8 cellular contexts compared by ENCODE assay signal in genomic region chr12:120670237-120670636, GRCh38. TPM values are rescaled to one million over a fixed set of nuclear protein-coding genes. Genes with fewer than 3 reads are reported as not detected.
DNase-seq lines count a peak whose midpoint lies in the region; ATAC-seq and TF ChIP-seq lines count a peak whose summit lies in the region.
"Not testable (repeated sequence)": the region's sequence is repeated elsewhere in the genome, so short reads cannot be mapped to it uniquely, and the experiment has no call there.
"Had no signal": no experiment of that assay in that cellular context is flagged by ENCODE, and none has a peak within 500 bp of the region (broad histone marks: within the 10 kb centered on the region; RNA-seq: fewer than 3 reads in every experiment).

No MANE protein-coding gene starts in this region.

- not testable (repeated sequence) for H3K4me3 Mint-ChIP-seq in H9, neural crest cell
- H3K4me3 Mint-ChIP-seq in activated B cell treated with CpG ODN at 0.5 μM for 24 hours = peak overlapping the region; percentile 74

- H3K4me1 Mint-ChIP-seq in H9 (peaks cover 34% of the 10 kb centered on the region in 2 experiments), activated B cell treated with CpG ODN at 0.5 μM for 24 hours (peaks cover 86% of the 10 kb centered on the region), neural crest cell (peaks cover 25% of the 10 kb centered on the region)

- not testable (repeated sequence) for H3T11ph ChIP-seq in H9 (ENCODE audit: low read length)

- H3K79me2 ChIP-seq in H9 (ENCODE audit: insufficient read depth, low read length); OCI-LY3 (ENCODE audit: low read length): not testable (repeated sequence)

- not testable (repeated sequence) for H3K9me3 Mint-ChIP-seq in H9, activated B cell treated with CpG ODN at 0.5 μM for 24 hours, neural crest cell

- H3K4me2 ChIP-seq in BLaER1 treated with 17β-estradiol and CSF1 and Interleukin-3, amounts not matched to agents 10 nM and 100 nM = peak overlapping the region; percentile 66 to 95 (median 80); a peak in 20 of 22 replicates
- not testable (repeated sequence) for H3K4me2 ChIP-seq in H9 (ENCODE audit: insufficient read depth, insufficient read length, low read length)
- peak overlapping the region; percentile 100 for H3K4me2 ChIP-seq in OCI-LY3 (ENCODE audit: low read length)

- TF ChIP-seq POLR2A in thyroid gland (IDR thresholded peaks at IDR 0.05) = not testable (repeated sequence)

- H2BK15ac ChIP-seq in H9 (ENCODE audit: low read depth, low read length) = not testable (repeated sequence)

- CTCF ChIA-PET in activated B cell treated with CpG ODN at 0.5 μM for 24 hours (lab: Charles Lee) = interaction anchor here (1.3 to 4.0 kb wide), 3 partner anchors 14 to 22 kb away, joined by 3 to 32 read pairs (median 6); partner anchors contain the start of gene MLEC

- not testable (repeated sequence) for H3K36me3 Mint-ChIP-seq in H9 (ENCODE audit: insufficient read depth in 1 of 3, low read depth in 3 of 3); activated B cell treated with CpG ODN at 0.5 μM for 24 hours (ENCODE audit: low read depth); neural crest cell (ENCODE audit: low read depth)

- not testable (repeated sequence) for H2BK5ac ChIP-seq in H9 (ENCODE audit: insufficient read length, low read length)

- POLR2A ChIA-PET in activated B cell treated with CpG ODN at 0.5 μM for 24 hours (lab: Charles Lee) = interaction anchor here (0.6 to 5.2 kb wide), 6 partner anchors 8 to 891 kb away, joined by 5 to 60 read pairs (median 14); partner anchors contain the start of gene MLEC

- H2AK5ac ChIP-seq in H9 (ENCODE audit: insufficient read length, low read length) = not testable (repeated sequence)

- not testable (repeated sequence) for H3K79me1 ChIP-seq in H9 (ENCODE audit: insufficient read depth, low read depth, low read length, poor library complexity, severe bottlenecking)

- not testable (repeated sequence) for ATAC-seq in activated B cell treated with CpG ODN at 0.5 μM for 24 hours (ENCODE audit: low read depth)
- ATAC-seq in esophagus mucosa = peak; percentile 37

- not testable (repeated sequence) for H3K9me3 ChIP-seq in BLaER1 treated with 17β-estradiol and CSF1 and Interleukin-3, amounts not matched to agents 10 nM and 100 nM (replicated peaks in 1 of 11); H9 (ENCODE audit: control insufficient read depth, low read depth, low read length); OCI-LY3 (ENCODE audit: insufficient read depth, low read length); thyroid gland

- not testable (repeated sequence) for H2BK12ac ChIP-seq in H9 (ENCODE audit: insufficient read length, low read depth, low read length)

- not testable (repeated sequence) for H3K27me3 Mint-ChIP-seq in H9 (ENCODE audit: low read depth); activated B cell treated with CpG ODN at 0.5 μM for 24 hours; neural crest cell (ENCODE audit: low read depth)

- intact Hi-C loops in activated B cell treated with CpG ODN at 0.5 μM for 24 hours (cut with micrococcal nuclease); thyroid gland (cut with DNase I): not testable (repeated sequence)

- not testable (repeated sequence) for H3K23ac ChIP-seq in H9 (ENCODE audit: insufficient read length, low read depth, low read length)

- no CpG with 5 or more reads among the region's 6 CpGs for WGBS in H9 (ENCODE audit: extremely low coverage, insufficient read length, low lambda C conversion rate)
- WGBS in thyroid gland, 2 donors = 97 to 99% methylated on average over 6 of the region's 6 CpGs

- not testable (repeated sequence) for H4K8ac ChIP-seq in H9 (replicated peaks; ENCODE audit: insufficient read length, low read depth, low read length)

- not testable (repeated sequence) for H2BK120ac ChIP-seq in H9 (ENCODE audit: low read depth, low read length, poor library complexity, severe bottlenecking)

- H3K23me2 ChIP-seq in H9 (ENCODE audit: insufficient read length, low read depth, low read length, poor library complexity, severe bottlenecking) = not testable (repeated sequence)

- H3K27me3 ChIP-seq in BLaER1 treated with 17β-estradiol and CSF1 and Interleukin-3, amounts not matched to agents 10 nM and 100 nM; H9 (ENCODE audit: insufficient read depth, low read length); OCI-LY3 (ENCODE audit: low read depth, low read length); thyroid gland: not testable (repeated sequence)

- not testable (repeated sequence) for H3K18ac ChIP-seq in H9 (ENCODE audit: insufficient read length, low read depth, low read length)

- peak overlapping the region in 10 of 11 experiments; percentile 14 to 98 (median 90); a peak in 19 of 22 replicates for H3K27ac ChIP-seq in BLaER1 treated with 17β-estradiol and CSF1 and Interleukin-3, amounts not matched to agents 10 nM and 100 nM
- H3K27ac ChIP-seq in H9 (ENCODE audit: insufficient read length, low read depth, low read length) = not testable (repeated sequence)
- H3K27ac ChIP-seq in OCI-LY3 (ENCODE audit: low read length) (peak overlapping the region; percentile 75), thyroid gland (peak overlapping the region in 2 of 3 donors; percentile 72 to 76)

- H3K27ac Mint-ChIP-seq in H9 (peak overlapping the region in 2 of 3 experiments; percentile 44 to 52; a peak in 1 of 7 replicates), activated B cell treated with CpG ODN at 0.5 μM for 24 hours (peak overlapping the region; percentile 89), neural crest cell (ENCODE audit: unreplicated experiment) (peak overlapping the region; percentile 50)

- peaks cover 40 to 97% (median 86%) of the 10 kb centered on the region in 10 experiments for H3K4me1 ChIP-seq in BLaER1 treated with 17β-estradiol and CSF1 and Interleukin-3, amounts not matched to agents 10 nM and 100 nM
- H3K4me1 ChIP-seq in H9 (ENCODE audit: insufficient read depth, low read length) = not testable (repeated sequence)
- H3K4me1 ChIP-seq in OCI-LY3 (ENCODE audit: low read length) (peaks cover 63% of the 10 kb centered on the region), thyroid gland (peaks cover 6 to 14% of the 10 kb centered on the region in 2 donors)

- H3K9ac ChIP-seq in BLaER1 treated with 17β-estradiol and CSF1 and Interleukin-3, amounts not matched to agents 10 nM and 100 nM = peak overlapping the region in 10 of 11 experiments; percentile 28 to 86 (median 78); a peak in 19 of 22 replicates
- H3K9ac ChIP-seq in H9 (ENCODE audit: extremely low read depth, insufficient read length, low read length) = not testable (repeated sequence)
- H3K9ac ChIP-seq in OCI-LY3 (ENCODE audit: low read length) = peak overlapping the region; percentile 73; the same call in 1 of the 2 replicates

- not testable (repeated sequence) for H3K4ac ChIP-seq in H9 (ENCODE audit: low read depth, low read length)

- TF ChIP-seq CTCF in H9 (conservative IDR thresholded peaks at IDR 0.05); OCI-LY3 (IDR thresholded peaks at IDR 0.05; ENCODE audit: low read depth, low read length); activated B cell treated with CpG ODN at 0.5 μM for 24 hours (IDR thresholded peaks at IDR 0.05); neural crest cell (conservative IDR thresholded peaks at IDR 0.05); thyroid gland (IDR thresholded peaks at IDR 0.05): not testable (repeated sequence)

- not testable (repeated sequence) for H4K20me1 ChIP-seq in BLaER1 treated with 17β-estradiol and CSF1 and Interleukin-3, amounts not matched to agents 10 nM and 100 nM; H9 (ENCODE audit: control insufficient read depth, insufficient read depth, insufficient read length); OCI-LY3 (ENCODE audit: insufficient read depth, low read length)

- not testable (repeated sequence) for H3K14ac ChIP-seq in H9 (ENCODE audit: insufficient read depth, low read length)

- not testable (repeated sequence) for DNase-seq in H9; activated B cell treated with CpG ODN at 0.5 μM for 24 hours; neural crest cell (ENCODE audit: low read depth, low spot score); thyroid gland

- H2AFZ ChIP-seq in H9 (ENCODE audit: low read length); OCI-LY3 (ENCODE audit: low read depth, low read length): not testable (repeated sequence)

- H4K5ac ChIP-seq in H9 (ENCODE audit: insufficient read length, low read depth, low read length) = not testable (repeated sequence)

- H3K36me3 ChIP-seq in BLaER1 treated with 17β-estradiol and CSF1 and Interleukin-3, amounts not matched to agents 10 nM and 100 nM; OCI-LY3 (replicated peaks; ENCODE audit: low read depth, low read length); thyroid gland: not testable (repeated sequence)

- not testable (repeated sequence) for H4K91ac ChIP-seq in H9 (ENCODE audit: insufficient read length, low read depth, low read length)

- H3K56ac ChIP-seq in H9 (ENCODE audit: insufficient read length, low read depth, low read length) = not testable (repeated sequence)

- peak overlapping the region in 4 of 10 experiments; percentile 4 to 43 (median 34); a peak in 2 of 20 replicates for H3K4me3 ChIP-seq in BLaER1 treated with 17β-estradiol and CSF1 and Interleukin-3, amounts not matched to agents 10 nM and 100 nM
- H3K4me3 ChIP-seq in OCI-LY3 (ENCODE audit: low read length) = peak overlapping the region; percentile 76; the same call in 1 of the 2 replicates
- H3K4me3 ChIP-seq in thyroid gland (replicated peaks in 1 of 3) = not testable (repeated sequence)

- H2BK20ac ChIP-seq in H9 (ENCODE audit: low read depth, low read length, poor library complexity, severe bottlenecking) = peak overlapping the region; percentile 62

RNA-seq across cellular contexts. Expression of gene MLEC, which starts 16.7 kb away (rescaled TPM):
- total RNA-seq in H9 (2021) = 181 TPM in 2 replicates
- total RNA-seq in activated B cell treated with CpG ODN at 0.5 μM for 24 hours = 60.6 and 69.6 TPM in 2 replicates
- total RNA-seq in esophagus mucosa = 40.1 TPM
- 165 and 167 TPM in 2 replicates for total RNA-seq in neural crest cell
- 100 to 1,000 TPM; 122 to 288 (median 187) TPM for total RNA-seq in thyroid gland

RNA-seq across cellular contexts. Expression of gene CABP1, which starts 29.8 kb away (rescaled TPM):
- 3.0 and 3.1 TPM in 2 replicates for total RNA-seq in H9 (2021)
- 0.27 TPM in 1 of 2 replicates, not detected in the other for total RNA-seq in activated B cell treated with CpG ODN at 0.5 μM for 24 hours
- total RNA-seq in esophagus mucosa = 0.16 TPM
- 1.1 and 1.2 TPM in 2 replicates for total RNA-seq in neural crest cell
- 1 to 10 TPM in 1 of 4 donors, under 1 TPM in 1, not detected in 2; 0.33 to 1.4 TPM for total RNA-seq in thyroid gland
- total RNA-seq: CD8-positive, alpha-beta T cell had no signal

RNA-seq across cellular contexts. Expression of gene UNC119B, which starts 40.0 kb away (rescaled TPM):
- total RNA-seq in H9 (2021) (51.5 and 53.5 TPM in 2 replicates), activated B cell treated with CpG ODN at 0.5 μM for 24 hours (17.3 and 18.5 TPM in 2 replicates), esophagus mucosa (14.7 TPM), neural crest cell (79.7 and 80.0 TPM in 2 replicates), thyroid gland (10 to 100 TPM; 44.1 to 65.3 (median 61.6) TPM)

RNA-seq across cellular contexts. Expression of gene ACADS, which starts 55.4 kb away (rescaled TPM):
- total RNA-seq in H9 (2021) = 8.3 and 9.5 TPM in 2 replicates
- total RNA-seq in activated B cell treated with CpG ODN at 0.5 μM for 24 hours = 9.4 and 11.1 TPM in 2 replicates
- total RNA-seq in esophagus mucosa = 11.3 TPM
- 5.6 and 5.9 TPM in 2 replicates for total RNA-seq in neural crest cell
- 10 to 100 TPM; 40.8 to 85.9 (median 65.1) TPM for total RNA-seq in thyroid gland
